Comparison of ENCODE assay signal across 27 cellular contexts in the genomic region with DNA sequence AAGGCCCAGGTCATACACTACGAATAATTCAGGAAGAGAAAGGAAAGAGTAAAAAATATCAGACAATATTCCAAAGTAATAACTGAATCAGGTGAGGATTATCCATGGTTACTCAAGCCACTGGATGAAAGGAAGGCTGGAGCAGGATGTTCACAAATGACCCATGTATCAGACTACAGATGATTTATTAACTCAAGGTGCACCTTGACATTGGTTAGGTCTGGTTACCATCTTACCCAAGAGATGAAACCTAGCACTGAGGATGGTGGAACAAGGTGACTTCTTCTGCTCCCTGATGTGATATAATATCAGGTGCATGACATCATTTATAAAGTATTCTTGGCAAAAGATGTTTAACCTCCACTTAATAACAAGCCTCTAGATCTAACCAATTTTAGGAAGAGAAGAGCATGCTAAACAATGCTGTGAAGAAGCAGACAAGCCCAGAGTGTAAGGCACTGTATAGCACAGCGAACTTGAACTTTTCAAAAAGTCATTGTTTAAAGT.
DNase-seq lines count a peak whose midpoint lies in the region; ATAC-seq, FAIRE-seq and TF ChIP-seq lines count a peak whose summit lies in the region.
"Had no signal": no experiment of that assay in that cellular context is flagged by ENCODE, and none has a peak within 500 bp of the region (broad histone marks: within the 10 kb centered on the region; RNA-seq: fewer than 3 reads in every experiment).

No MANE protein-coding gene starts in this region.

- no TSS peak for BruUV-seq in HepG2 (replicated peaks; lab: Mats Ljungman, UMichigan)

- CTCF ChIA-PET in HepG2 (lab: Yijun Ruan, JAX; ENCODE audit: low intra/inter-chr PET ratio, low total read pairs), result no interaction called here

- ATAC-seq in HepG2, result no peak
- ATAC-seq in right lobe of liver, result no peak
- ATAC-seq in HG03442 (IDR thresholded peaks at IDR 0.05; ENCODE audit: unreplicated experiment), result no peak
- no peak for ATAC-seq in GM19035 (IDR thresholded peaks at IDR 0.05; ENCODE audit: unreplicated experiment)

- H3K36me3 Mint-ChIP-seq in glutamatergic neuron (ENCODE audit: unreplicated experiment), result no peaks in the 10 kb centered on the region

- peak overlapping the region; percentile 83 for H3K27ac Mint-ChIP-seq in glutamatergic neuron (ENCODE audit: unreplicated experiment)
- H3K27ac Mint-ChIP-seq: T-helper 2 cell treated with Interferon-gamma antibody and Interleukin-4, amounts not matched to agents 5 μg/mL and 100 μg/mL, for 36 hours had no signal

- POLR2A ChIA-PET in HepG2 (lab: Yijun Ruan, JAX), result no interaction called here

- H3K4me3 ChIP-seq in HepG2 (replicated peaks in 1 of 3; ENCODE audit: insufficient read depth in 1 of 3, low read depth in 2 of 3, low read length in 3 of 3), result no peak overlapping the region
- no peak overlapping the region for H3K4me3 ChIP-seq in right lobe of liver
- H3K4me3 ChIP-seq: adrenal gland, BLaER1, left ventricle myocardium inferior, Peyer's patch, prostate gland, sigmoid colon, transverse colon had no signal

- H3K27me3 Mint-ChIP-seq in glutamatergic neuron (ENCODE audit: unreplicated experiment), result peaks cover 10% of the 10 kb centered on the region

- peaks cover 58% of the 10 kb centered on the region for H3K4me1 Mint-ChIP-seq in glutamatergic neuron (ENCODE audit: low read depth, unreplicated experiment)

- no peak for TF ChIP-seq RAD21 in HepG2 (CRISPR knock-in tag; IDR thresholded peaks at IDR 0.05)

- H3K27ac ChIP-seq in HepG2 (ENCODE audit: extremely low read length, insufficient read depth, low read length) (no peak overlapping the region), right lobe of liver (no peak overlapping the region)
- H3K27ac ChIP-seq: adrenal gland, BLaER1, prostate gland, sigmoid colon, transverse colon had no signal

- no peak overlapping the region for H2AFZ ChIP-seq in HepG2 (ENCODE audit: low read length)

- H3K9me3 ChIP-seq in HepG2 (ENCODE audit: low read length) (no peaks in the 10 kb centered on the region), right lobe of liver (no peaks in the 10 kb centered on the region)
- H3K9me3 ChIP-seq: adrenal gland, BLaER1, left ventricle myocardium inferior, Peyer's patch, prostate gland, sigmoid colon, transverse colon had no signal

- H3K36me3 ChIP-seq in HepG2 (replicated peaks in 1 of 2; ENCODE audit: control insufficient read depth in 1 of 2, insufficient read depth in 2 of 2, low read length in 2 of 2), result 0 out of 5 replicates have a peak, but pooled peaks cover 0 to 3% of the 10 kb centered on the region in 2 experiments
- H3K36me3 ChIP-seq in right lobe of liver, result no peaks in the 10 kb centered on the region
- H3K36me3 ChIP-seq: adrenal gland, left ventricle myocardium inferior, Peyer's patch, prostate gland, sigmoid colon, transverse colon had no signal

- H3K4me1 ChIP-seq in HepG2 (ENCODE audit: insufficient read depth, low read length), result no peaks in the 10 kb centered on the region
- H3K4me1 ChIP-seq in right lobe of liver, result no peaks in the 10 kb centered on the region
- H3K4me1 ChIP-seq: BLaER1, prostate gland had no signal

- DNase-seq in HepG2 (ENCODE audit: low spot score) (no peak), right lobe of liver (no peak), NCI-H69 (lab: John Stamatoyannopoulos, UW) (peak; percentile 12), glutamatergic neuron (no peak), GDM1 (lab: John Stamatoyannopoulos, UW) (no peak)
- DNase-seq: adrenal gland; Calu3; central memory CD4-positive, alpha-beta T cell; DMS79; erythroblast; left ventricle myocardium inferior; MV-4-11; NCI-H1436 treated with DMSO at 0.1 percent for 48 hours; NCI-H2081 treated with DMSO at 0.1 percent for 48 hours; NCI-H345; NCI-H82; Peyer's patch; SHP77; sigmoid colon; stimulated activated CD4-positive, alpha-beta T cell treated with anti-CD3 and anti-CD28 coated beads, Interleukin-4, amount 100 ng/mL, for 24 hours; transverse colon had no signal

- in situ Hi-C loops in HepG2 (cut with HindIII; ENCODE audit: extremely low pct_ligation_motif_present, low pct_unique_long_range_greater_than_20kb), result no loop called here

- intact Hi-C loops in HepG2 (cut with micrococcal nuclease; ENCODE audit: unreplicated experiment), result no loop called here
- intact Hi-C loops in right lobe of liver (cut with DNase I), result no loop called here

- H3K27me3 ChIP-seq in HepG2 (ENCODE audit: control insufficient read depth in 1 of 2, insufficient read depth in 2 of 2, low read length in 2 of 2) (no peaks in the 10 kb centered on the region), right lobe of liver (no peaks in the 10 kb centered on the region)
- H3K27me3 ChIP-seq: adrenal gland, BLaER1, Peyer's patch, sigmoid colon, transverse colon had no signal

- no peaks in the 10 kb centered on the region for H3K79me2 ChIP-seq in HepG2 (ENCODE audit: insufficient read depth, low read length)

- FAIRE-seq in HepG2 (lab: Jason Lieb, UNC), result no peak
- FAIRE-seq: G401.6 had no signal

- TF ChIP-seq POLR2A in HepG2 (IDR thresholded peaks at IDR 0.05; ENCODE audit: insufficient read depth in 1 of 2, low read depth in 2 of 2, low read length in 2 of 2), result no peak
- no peak for TF ChIP-seq POLR2A in right lobe of liver (IDR thresholded peaks at IDR 0.05)

- H3K4me3 Mint-ChIP-seq in glutamatergic neuron (ENCODE audit: unreplicated experiment), result no peak overlapping the region
- H3K4me3 Mint-ChIP-seq: T-helper 2 cell treated with Interferon-gamma antibody and Interleukin-4, amounts not matched to agents 5 μg/mL and 100 μg/mL, for 36 hours had no signal

- TF ChIP-seq EP300 in HepG2 (IDR thresholded peaks at IDR 0.05; ENCODE audit: low read depth in 2 of 2, low read length in 2 of 2), result no peak
- no peak for TF ChIP-seq EP300 in HepG2 (CRISPR knock-in tag; IDR thresholded peaks at IDR 0.05; ENCODE audit: borderline replicate concordance)

- TF ChIP-seq CTCF in HepG2 (CRISPR knock-in tag; IDR thresholded peaks at IDR 0.05), result no peak
- no peak for TF ChIP-seq CTCF in right lobe of liver (IDR thresholded peaks at IDR 0.05)
- TF ChIP-seq CTCF in glutamatergic neuron (IDR thresholded peaks at IDR 0.05; ENCODE audit: partially characterized antibody, unreplicated experiment), result no peak

- no peak overlapping the region for H3K4me2 ChIP-seq in HepG2 (ENCODE audit: low read depth, low read length)
- H3K4me2 ChIP-seq: BLaER1 had no signal

- 77% methylated on average over 2 of the region's 2 CpGs for WGBS in HepG2 (ENCODE audit: low lambda C conversion rate)
- 67% methylated on average over 2 of the region's 2 CpGs for WGBS in right lobe of liver (ENCODE audit: insufficient coverage, low coverage, low lambda C conversion rate, missing lambda C conversion rate)

- H3K9ac ChIP-seq in HepG2 (ENCODE audit: insufficient read depth, low read depth, low read length), result no peak overlapping the region
- H3K9ac ChIP-seq: BLaER1 had no signal

- no peaks in the 10 kb centered on the region for H4K20me1 ChIP-seq in HepG2 (ENCODE audit: insufficient read depth, low read length)

- H3K9me3 Mint-ChIP-seq in glutamatergic neuron (ENCODE audit: unreplicated experiment), result peaks cover 10% of the 10 kb centered on the region
- H3K9me3 Mint-ChIP-seq: T-helper 2 cell treated with Interferon-gamma antibody and Interleukin-4, amounts not matched to agents 5 μg/mL and 100 μg/mL, for 36 hours had no signal

TF ChIP-seq in HepG2, 621 proteins besides CTCF, POLR2A, EP300 and RAD21 (continues in another document):
- no peak for TF ChIP-seq ZNF232 (CRISPR knock-in tag; IDR thresholded peaks at IDR 0.05; ENCODE audit: borderline replicate concordance)
- no peak for TF ChIP-seq SAFB2 (CRISPR knock-in tag; IDR thresholded peaks at IDR 0.05; ENCODE audit: borderline replicate concordance, low read depth)
- TF ChIP-seq ATF7 (IDR thresholded peaks at IDR 0.05), result peak; percentile 83
- TF ChIP-seq ATF7 (CRISPR knock-in tag; IDR thresholded peaks at IDR 0.05), result no peak
- no peak for TF ChIP-seq KMT2A (CRISPR knock-in tag; IDR thresholded peaks at IDR 0.05)
- TF ChIP-seq, protein P1, sequence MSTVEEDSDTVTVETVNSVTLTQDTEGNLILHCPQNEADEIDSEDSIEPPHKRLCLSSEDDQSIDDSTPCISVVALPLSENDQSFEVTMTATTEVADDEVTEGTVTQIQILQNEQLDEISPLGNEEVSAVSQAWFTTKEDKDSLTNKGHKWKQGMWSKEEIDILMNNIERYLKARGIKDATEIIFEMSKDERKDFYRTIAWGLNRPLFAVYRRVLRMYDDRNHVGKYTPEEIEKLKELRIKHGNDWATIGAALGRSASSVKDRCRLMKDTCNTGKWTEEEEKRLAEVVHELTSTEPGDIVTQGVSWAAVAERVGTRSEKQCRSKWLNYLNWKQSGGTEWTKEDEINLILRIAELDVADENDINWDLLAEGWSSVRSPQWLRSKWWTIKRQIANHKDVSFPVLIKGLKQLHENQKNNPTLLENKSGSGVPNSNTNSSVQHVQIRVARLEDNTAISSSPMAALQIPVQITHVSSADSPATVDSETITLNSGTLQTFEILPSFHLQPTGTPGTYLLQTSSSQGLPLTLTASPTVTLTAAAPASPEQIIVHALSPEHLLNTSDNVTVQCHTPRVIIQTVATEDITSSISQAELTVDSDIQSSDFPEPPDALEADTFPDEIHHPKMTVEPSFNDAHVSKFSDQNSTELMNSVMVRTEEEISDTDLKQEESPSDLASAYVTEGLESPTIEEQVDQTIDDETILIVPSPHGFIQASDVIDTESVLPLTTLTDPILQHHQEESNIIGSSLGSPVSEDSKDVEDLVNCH (CRISPR knock-in tag; IDR thresholded peaks at IDR 0.05), result no peak
- TF ChIP-seq, protein P2, sequence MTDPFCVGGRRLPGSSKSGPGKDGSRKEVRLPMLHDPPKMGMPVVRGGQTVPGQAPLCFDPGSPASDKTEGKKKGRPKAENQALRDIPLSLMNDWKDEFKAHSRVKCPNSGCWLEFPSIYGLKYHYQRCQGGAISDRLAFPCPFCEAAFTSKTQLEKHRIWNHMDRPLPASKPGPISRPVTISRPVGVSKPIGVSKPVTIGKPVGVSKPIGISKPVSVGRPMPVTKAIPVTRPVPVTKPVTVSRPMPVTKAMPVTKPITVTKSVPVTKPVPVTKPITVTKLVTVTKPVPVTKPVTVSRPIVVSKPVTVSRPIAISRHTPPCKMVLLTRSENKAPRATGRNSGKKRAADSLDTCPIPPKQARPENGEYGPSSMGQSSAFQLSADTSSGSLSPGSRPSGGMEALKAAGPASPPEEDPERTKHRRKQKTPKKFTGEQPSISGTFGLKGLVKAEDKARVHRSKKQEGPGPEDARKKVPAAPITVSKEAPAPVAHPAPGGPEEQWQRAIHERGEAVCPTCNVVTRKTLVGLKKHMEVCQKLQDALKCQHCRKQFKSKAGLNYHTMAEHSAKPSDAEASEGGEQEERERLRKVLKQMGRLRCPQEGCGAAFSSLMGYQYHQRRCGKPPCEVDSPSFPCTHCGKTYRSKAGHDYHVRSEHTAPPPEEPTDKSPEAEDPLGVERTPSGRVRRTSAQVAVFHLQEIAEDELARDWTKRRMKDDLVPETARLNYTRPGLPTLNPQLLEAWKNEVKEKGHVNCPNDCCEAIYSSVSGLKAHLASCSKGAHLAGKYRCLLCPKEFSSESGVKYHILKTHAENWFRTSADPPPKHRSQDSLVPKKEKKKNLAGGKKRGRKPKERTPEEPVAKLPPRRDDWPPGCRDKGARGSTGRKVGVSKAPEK (CRISPR knock-in tag; IDR thresholded peaks at IDR 0.05; ENCODE audit: borderline replicate concordance), result no peak
- TF ChIP-seq FOXA1 (IDR thresholded peaks at IDR 0.05), result no peak
- no peak for TF ChIP-seq FOXA1 (CRISPR knock-in tag; IDR thresholded peaks at IDR 0.05)
